20 cellular contexts compared by ENCODE assay signal in genomic region chr1:239125888-239126287, GRCh38.
"Had no signal": no experiment of that assay in that cellular context is flagged by ENCODE, and none has a peak within 500 bp of the region (broad histone marks: within the 10 kb centered on the region; RNA-seq: fewer than 3 reads in every experiment).

No MANE protein-coding gene starts in this region.

- H3K4me3 Mint-ChIP-seq: activated naive CD8-positive, alpha-beta T cell treated with anti-CD3 and anti-CD28 coated beads for 36 hours; activated T-cell treated with anti-CD3 and anti-CD28 coated beads, Interleukin-2, amount 50 U/mL, for 24 hours; memory B cell; nephron had no signal

- H3K9me3 Mint-ChIP-seq: activated T-cell treated with anti-CD3 and anti-CD28 coated beads, Interleukin-2, amount 50 U/mL, for 24 hours; activated T-helper 2 cell treated with anti-CD3 and anti-CD28 coated beads, Interferon-gamma antibody, Interleukin-2, Interleukin-4, amounts not matched to agents 10 μg/mL and 5 μg/mL and 100 μg/mL, durations not matched to agents 14 hours and 24 hours and 36 hours; nephron had no signal

- H2AFZ ChIP-seq: parathyroid adenoma had no signal

- H3K27ac Mint-ChIP-seq: activated naive CD8-positive, alpha-beta T cell treated with anti-CD3 and anti-CD28 coated beads for 36 hours; activated T-cell treated with anti-CD3 and anti-CD28 coated beads, Interleukin-2, amount 50 U/mL, for 24 hours; activated T-helper 2 cell treated with anti-CD3 and anti-CD28 coated beads, Interferon-gamma antibody, Interleukin-2, Interleukin-4, amounts not matched to agents 10 μg/mL and 5 μg/mL and 100 μg/mL, durations not matched to agents 14 hours and 24 hours and 36 hours; memory B cell; nephron had no signal

- H3K4me3 ChIP-seq: sigmoid colon, smooth muscle cell, thyroid gland had no signal

- H3K79me2 ChIP-seq: parathyroid adenoma had no signal

- H3K4me1 ChIP-seq: parathyroid adenoma, sigmoid colon, thyroid gland had no signal

- H3K4me2 ChIP-seq: smooth muscle cell had no signal

- H3K27ac ChIP-seq: epithelial cell of prostate, parathyroid adenoma, sigmoid colon, thyroid gland had no signal

- H3K27me3 Mint-ChIP-seq: activated naive CD8-positive, alpha-beta T cell treated with anti-CD3 and anti-CD28 coated beads for 36 hours; activated T-cell treated with anti-CD3 and anti-CD28 coated beads, Interleukin-2, amount 50 U/mL, for 24 hours; memory B cell had no signal

- H3K36me3 ChIP-seq: sigmoid colon, thyroid gland had no signal

- H3K36me3 Mint-ChIP-seq: activated naive CD8-positive, alpha-beta T cell treated with anti-CD3 and anti-CD28 coated beads for 36 hours; memory B cell had no signal

- DNase-seq: activated CD8-positive, alpha-beta memory T cell treated with anti-CD3 and anti-CD28 coated beads for 24 hours; activated CD8-positive, alpha-beta memory T cell treated with anti-CD3 and anti-CD28 coated beads, Interleukin-2, amount 50 U/mL, for 4 hours; activated naive CD4-positive, alpha-beta T cell treated with Interleukin-2 at 50 U/mL for 16 hours; activated naive CD8-positive, alpha-beta T cell treated with anti-CD3 and anti-CD28 coated beads for 36 hours; activated T-cell treated with anti-CD3 and anti-CD28 coated beads, Interleukin-2, amount 50 U/mL, for 24 hours; cerebellar nuclear complex; cortex of kidney; islet precursor cell; left colon; sigmoid colon; stimulated activated CD4-positive, alpha-beta T cell treated with anti-CD3 and anti-CD28 coated beads, Interleukin-15, amount 100 ng/mL, for 24 hours; stimulated activated naive CD4-positive, alpha-beta T cell; T-helper 1 cell; thyroid gland had no signal

- H3K9me3 ChIP-seq: sigmoid colon, thyroid gland had no signal

- H3K4me1 Mint-ChIP-seq: activated naive CD8-positive, alpha-beta T cell treated with anti-CD3 and anti-CD28 coated beads for 36 hours; memory B cell; nephron had no signal

- ATAC-seq: left colon had no signal

- H3K27me3 ChIP-seq: sigmoid colon, thyroid gland had no signal
